8 cellular contexts compared by ENCODE assay signal in the genomic region with DNA sequence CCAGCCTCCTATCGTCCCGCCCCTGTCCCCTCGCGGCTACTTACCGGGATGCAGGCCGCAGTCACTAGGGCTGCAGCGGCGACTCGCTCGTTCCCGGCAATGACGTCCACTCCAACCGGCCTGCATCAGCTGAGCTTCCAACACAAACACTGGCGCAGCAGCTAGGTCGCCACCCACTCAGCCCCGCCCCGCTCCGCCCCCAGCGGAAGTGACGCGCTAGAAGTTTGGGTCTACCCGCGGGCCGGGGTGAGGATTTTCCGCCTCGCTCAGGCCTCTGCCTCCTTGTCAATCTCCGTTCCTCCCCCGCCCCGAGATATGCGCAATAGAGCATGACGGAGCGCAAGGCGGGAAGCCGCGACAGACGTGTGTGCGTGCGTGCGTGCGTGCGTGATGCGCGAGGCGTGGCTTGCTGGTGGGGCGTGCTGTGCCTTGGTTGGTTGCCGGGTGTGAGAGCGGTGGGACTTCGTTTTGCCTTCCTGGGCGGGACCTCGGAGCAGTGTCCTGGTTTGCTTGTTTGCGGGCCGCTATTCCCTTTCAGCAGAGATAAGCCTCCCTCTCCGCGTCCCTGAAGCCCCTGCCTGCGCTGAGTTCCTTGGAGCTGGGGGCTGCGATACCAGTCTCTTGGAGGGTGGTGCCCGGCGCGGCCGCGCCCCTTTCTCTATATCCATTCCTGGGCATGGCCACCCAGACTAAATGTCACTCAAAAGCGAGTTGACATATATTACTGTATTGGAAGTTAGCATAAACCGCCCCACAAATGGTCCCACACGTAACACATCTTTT. TPM values are rescaled to one million over a fixed set of nuclear protein-coding genes. Genes with fewer than 3 reads are reported as not detected.
A peak's percentile ranks its signal among the peaks of the same experiment; 100 is the strongest.
DNase-seq lines count a peak whose midpoint lies in the region; ATAC-seq lines count a peak whose summit lies in the region.

A gene with protein sequence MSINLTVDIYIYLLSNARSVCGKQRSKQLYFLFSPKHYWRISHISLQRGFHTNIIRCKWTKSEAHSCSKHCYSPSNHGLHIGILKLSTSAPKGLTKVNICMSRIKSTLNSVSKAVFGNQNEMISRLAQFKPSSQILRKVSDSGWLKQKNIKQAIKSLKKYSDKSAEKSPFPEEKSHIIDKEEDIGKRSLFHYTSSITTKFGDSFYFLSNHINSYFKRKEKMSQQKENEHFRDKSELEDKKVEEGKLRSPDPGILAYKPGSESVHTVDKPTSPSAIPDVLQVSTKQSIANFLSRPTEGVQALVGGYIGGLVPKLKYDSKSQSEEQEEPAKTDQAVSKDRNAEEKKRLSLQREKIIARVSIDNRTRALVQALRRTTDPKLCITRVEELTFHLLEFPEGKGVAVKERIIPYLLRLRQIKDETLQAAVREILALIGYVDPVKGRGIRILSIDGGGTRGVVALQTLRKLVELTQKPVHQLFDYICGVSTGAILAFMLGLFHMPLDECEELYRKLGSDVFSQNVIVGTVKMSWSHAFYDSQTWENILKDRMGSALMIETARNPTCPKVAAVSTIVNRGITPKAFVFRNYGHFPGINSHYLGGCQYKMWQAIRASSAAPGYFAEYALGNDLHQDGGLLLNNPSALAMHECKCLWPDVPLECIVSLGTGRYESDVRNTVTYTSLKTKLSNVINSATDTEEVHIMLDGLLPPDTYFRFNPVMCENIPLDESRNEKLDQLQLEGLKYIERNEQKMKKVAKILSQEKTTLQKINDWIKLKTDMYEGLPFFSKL (minus strand): TSS at position 151 of the 783 bp plus-strand sequence. CDS start 10,644 bp downstream, outside the sequence.

- H3K4me3 ChIP-seq in BLaER1 treated with 17β-estradiol and CSF1 and Interleukin-3, amounts not matched to agents 10 nM and 100 nM = peak within 1 kb of the TSS; percentile 75 to 89 (median 80)

- no peaks in the 10 kb centered on the region for H3K27me3 ChIP-seq in BLaER1 treated with 17β-estradiol and CSF1 and Interleukin-3, amounts not matched to agents 10 nM and 100 nM

- peaks cover 24 to 44% (median 29%) of the 10 kb centered on the region in 10 experiments for H3K4me1 ChIP-seq in BLaER1 treated with 17β-estradiol and CSF1 and Interleukin-3, amounts not matched to agents 10 nM and 100 nM

- H4K20me1 ChIP-seq in BLaER1 treated with 17β-estradiol and CSF1 and Interleukin-3, amounts not matched to agents 10 nM and 100 nM = peaks cover 0 to 24% (median 0%) of the 10 kb centered on the region in 11 experiments; a peak in 5 of 22 replicates

- DNase-seq in NCI-H748 (lab: John Stamatoyannopoulos, UW; ENCODE audit: unreplicated experiment) = peak; percentile 99
- peak; percentile 100 for DNase-seq in activated CD4-positive, alpha-beta T cell treated with anti-CD3 and anti-CD28 coated beads, Interleukin-2, amount 50 U/mL, for 1 hour
- DNase-seq in cortex of kidney (lab: John Stamatoyannopoulos, UW) = peak; percentile 85
- DNase-seq in left colon = peak; percentile 100
- peak; percentile 100 for DNase-seq in stimulated activated CD4-positive, alpha-beta T cell treated with anti-CD3 and anti-CD28 coated beads, Interleukin-1b, Interleukin-23, amount 100 ng/mL, for 48 hours

- no peaks in the 10 kb centered on the region for H3K9me3 ChIP-seq in BLaER1 treated with 17β-estradiol and CSF1 and Interleukin-3, amounts not matched to agents 10 nM and 100 nM (replicated peaks in 1 of 11)

- peaks cover 0 to 13% (median 0%) of the 10 kb centered on the region in 11 experiments; a peak in 4 of 22 replicates for H3K36me3 ChIP-seq in BLaER1 treated with 17β-estradiol and CSF1 and Interleukin-3, amounts not matched to agents 10 nM and 100 nM

- H3K4me2 ChIP-seq in BLaER1 treated with 17β-estradiol and CSF1 and Interleukin-3, amounts not matched to agents 10 nM and 100 nM = peak within 1 kb of the TSS; percentile 76 to 96 (median 88)

- peak; percentile 90 for ATAC-seq in GM19351 (IDR thresholded peaks at IDR 0.05; ENCODE audit: unreplicated experiment)
- ATAC-seq in HG03521 (IDR thresholded peaks at IDR 0.05; ENCODE audit: unreplicated experiment) = peak; percentile 90
- peak; percentile 90 for ATAC-seq in left colon

- peak within 1 kb of the TSS; percentile 82 to 94 (median 88) for H3K27ac ChIP-seq in BLaER1 treated with 17β-estradiol and CSF1 and Interleukin-3, amounts not matched to agents 10 nM and 100 nM

- H3K9ac ChIP-seq in BLaER1 treated with 17β-estradiol and CSF1 and Interleukin-3, amounts not matched to agents 10 nM and 100 nM = peak within 1 kb of the TSS; percentile 84 to 93 (median 89)

- intact Hi-C loops in left colon (cut with DNase I, micrococcal nuclease) = no loop called here

RNA-seq across cellular contexts. Expression of the gene that starts here (rescaled TPM):
- 10 to 100 TPM; 20.0 to 23.2 TPM for total RNA-seq in left colon

Comparison
In these comparisons a context has a peak if more than half of its experiments do, and no peak if none do; other contexts are left out.
1. Peak in every context shown above with its lines: DNase-seq, ATAC-seq, H3K4me3 ChIP-seq and H3K27ac ChIP-seq.